In genomic region chr7:142886866-142887265, GRCh38 we compare ENCODE assay signal across 25 cellular contexts. TPM values are rescaled to one million over a fixed set of nuclear protein-coding genes. Genes with fewer than 3 reads are reported as not detected.
"Had no signal": no experiment of that assay in that cellular context is flagged by ENCODE, and none has a peak within 500 bp of the region (broad histone marks: within the 10 kb centered on the region; RNA-seq: fewer than 3 reads in every experiment).

No MANE protein-coding gene starts in this region.

- ATAC-seq: activated CD8-positive, alpha-beta memory T cell treated with anti-CD3 and anti-CD28 coated beads, Interleukin-2, amount 10 ng/mL, durations not matched to agents 7 days and 5 days; activated naive CD8-positive, alpha-beta T cell treated with anti-CD3 and anti-CD28 coated beads, Interleukin-2, amount 50 U/mL, for 24 hours; heart right ventricle; natural killer cell treated with Interleukin-12 subunit alpha and Interleukin-12 subunit beta and Interleukin-15 and Interleukin-18, amount 100 ng/mL, for 72 hours; T-helper 17 cell had no signal

- H3K4me3 ChIP-seq: heart right ventricle, tibial artery, vagina had no signal

- H3K36me3 ChIP-seq: brain microvascular endothelial cell, heart right ventricle, tibial artery, vagina, WERI-Rb-1 had no signal

- H3K4me1 ChIP-seq: heart right ventricle had no signal

- H3K27ac Mint-ChIP-seq: activated CD4-positive, alpha-beta memory T cell treated with anti-CD3 and anti-CD28 coated beads, Interleukin-2, amount 10 ng/mL, durations not matched to agents 7 days and 5 days; activated CD8-positive, alpha-beta memory T cell treated with anti-CD3 and anti-CD28 coated beads, Interleukin-2, amount 10 ng/mL, durations not matched to agents 7 days and 5 days; activated naive CD4-positive, alpha-beta T cell treated with anti-CD3 and anti-CD28 coated beads, Interleukin-2, amount 10 ng/mL, durations not matched to agents 7 days and 5 days; activated naive CD8-positive, alpha-beta T cell treated with anti-CD3 and anti-CD28 coated beads, Interleukin-2, amount 50 U/mL, for 24 hours; activated T-helper 2 cell treated with anti-CD3 and anti-CD28 coated beads, Interferon-gamma antibody, Interleukin-2, Interleukin-4, amounts not matched to agents 10 μg/mL and 5 μg/mL and 100 μg/mL, durations not matched to agents 14 hours and 24 hours and 36 hours; immature natural killer cell; natural killer cell treated with Interleukin-12 subunit alpha and Interleukin-12 subunit beta and Interleukin-15 and Interleukin-18, amount 100 ng/mL, for 72 hours; T-helper 17 cell had no signal

- H3K27ac ChIP-seq: brain microvascular endothelial cell, heart right ventricle, tibial artery, vagina, WERI-Rb-1 had no signal

- H3K9me3 ChIP-seq: heart right ventricle, tibial artery, vagina had no signal

- DNase-seq: activated CD4-positive, alpha-beta memory T cell treated with anti-CD3 and anti-CD28 coated beads, Interleukin-2, amount 10 ng/mL, durations not matched to agents 7 days and 5 days; activated CD4-positive, alpha-beta T cell treated with anti-CD3 and anti-CD28 coated beads for 48 hours; activated CD8-positive, alpha-beta memory T cell treated with anti-CD3 and anti-CD28 coated beads, Interleukin-2, amount 10 ng/mL, durations not matched to agents 7 days and 5 days; activated naive CD4-positive, alpha-beta T cell treated with anti-CD3 and anti-CD28 coated beads, Interleukin-2, amount 10 ng/mL, durations not matched to agents 7 days and 5 days; activated naive CD8-positive, alpha-beta T cell treated with anti-CD3 and anti-CD28 coated beads, Interleukin-2, amount 50 U/mL, for 24 hours; activated T-cell treated with anti-CD3 and anti-CD28 coated beads, Interleukin-2, amount 50 U/mL, for 1 hour; anterior cingulate cortex; brain microvascular endothelial cell; cortex of kidney; heart right ventricle; immature natural killer cell; stimulated activated CD4-positive, alpha-beta T cell treated with anti-CD3 and anti-CD28 coated beads, Interleukin-12 subunit alpha, Interleukin-12 subunit beta, amount 100 ng/mL, for 4 hours; stimulated activated CD4-positive, alpha-beta T cell treated with anti-CD3 and anti-CD28 coated beads, Interleukin-1b, Interleukin-23, amount 100 ng/mL, for 48 hours; stimulated activated naive CD4-positive, alpha-beta T cell treated with Interleukin-2 at 50 U/mL for 16 hours; substantia nigra; T-helper 17 cell; WERI-Rb-1 had no signal

- H3K9me3 Mint-ChIP-seq: activated naive CD8-positive, alpha-beta T cell treated with anti-CD3 and anti-CD28 coated beads, Interleukin-2, amount 50 U/mL, for 24 hours; activated T-helper 2 cell treated with anti-CD3 and anti-CD28 coated beads, Interferon-gamma antibody, Interleukin-2, Interleukin-4, amounts not matched to agents 10 μg/mL and 5 μg/mL and 100 μg/mL, durations not matched to agents 14 hours and 24 hours and 36 hours; central memory CD8-positive, alpha-beta T cell; immature natural killer cell; natural killer cell treated with Interleukin-12 subunit alpha and Interleukin-12 subunit beta and Interleukin-15 and Interleukin-18, amount 100 ng/mL, for 72 hours had no signal

- H3K4me1 Mint-ChIP-seq: activated CD4-positive, alpha-beta memory T cell treated with anti-CD3 and anti-CD28 coated beads, Interleukin-2, amount 10 ng/mL, durations not matched to agents 7 days and 5 days; activated CD8-positive, alpha-beta memory T cell treated with anti-CD3 and anti-CD28 coated beads, Interleukin-2, amount 10 ng/mL, durations not matched to agents 7 days and 5 days; activated naive CD4-positive, alpha-beta T cell treated with anti-CD3 and anti-CD28 coated beads, Interleukin-2, amount 10 ng/mL, durations not matched to agents 7 days and 5 days; activated naive CD8-positive, alpha-beta T cell treated with anti-CD3 and anti-CD28 coated beads, Interleukin-2, amount 50 U/mL, for 24 hours; central memory CD8-positive, alpha-beta T cell; immature natural killer cell had no signal

- H3K27me3 ChIP-seq: vagina had no signal

- H3K36me3 Mint-ChIP-seq: activated CD8-positive, alpha-beta memory T cell treated with anti-CD3 and anti-CD28 coated beads, Interleukin-2, amount 10 ng/mL, durations not matched to agents 7 days and 5 days; activated naive CD4-positive, alpha-beta T cell treated with anti-CD3 and anti-CD28 coated beads, Interleukin-2, amount 10 ng/mL, durations not matched to agents 7 days and 5 days; immature natural killer cell; natural killer cell treated with Interleukin-12 subunit alpha and Interleukin-12 subunit beta and Interleukin-15 and Interleukin-18, amount 100 ng/mL, for 72 hours had no signal

- H3K4me3 Mint-ChIP-seq: activated CD4-positive, alpha-beta memory T cell treated with anti-CD3 and anti-CD28 coated beads, Interleukin-2, amount 10 ng/mL, durations not matched to agents 7 days and 5 days; activated CD8-positive, alpha-beta memory T cell treated with anti-CD3 and anti-CD28 coated beads, Interleukin-2, amount 10 ng/mL, durations not matched to agents 7 days and 5 days; activated naive CD4-positive, alpha-beta T cell treated with anti-CD3 and anti-CD28 coated beads, Interleukin-2, amount 10 ng/mL, durations not matched to agents 7 days and 5 days; activated naive CD8-positive, alpha-beta T cell treated with anti-CD3 and anti-CD28 coated beads, Interleukin-2, amount 50 U/mL, for 24 hours; central memory CD8-positive, alpha-beta T cell; immature natural killer cell; natural killer cell treated with Interleukin-12 subunit alpha and Interleukin-12 subunit beta and Interleukin-15 and Interleukin-18, amount 100 ng/mL, for 72 hours; T-helper 17 cell had no signal

RNA-seq across cellular contexts. Expression of gene TRPV6, which starts 1.3 kb away (rescaled TPM):
- total RNA-seq: activated CD4-positive, alpha-beta memory T cell treated with anti-CD3 and anti-CD28 coated beads, Interleukin-2, amount 10 ng/mL, durations not matched to agents 7 days and 5 days; activated CD8-positive, alpha-beta memory T cell treated with anti-CD3 and anti-CD28 coated beads, Interleukin-2, amount 10 ng/mL, durations not matched to agents 7 days and 5 days; activated T-helper 2 cell treated with anti-CD3 and anti-CD28 coated beads, Interferon-gamma antibody, Interleukin-2, Interleukin-4, amounts not matched to agents 10 μg/mL and 5 μg/mL and 100 μg/mL, durations not matched to agents 14 hours and 24 hours and 36 hours; heart right ventricle; natural killer cell treated with Interleukin-12 subunit alpha and Interleukin-12 subunit beta and Interleukin-15 and Interleukin-18, amount 100 ng/mL, for 72 hours; T-helper 17 cell had no signal
- polyA plus RNA-seq: immature natural killer cell had no signal

RNA-seq across cellular contexts. Expression of gene TRPV5, which starts 46.7 kb away (rescaled TPM):
- total RNA-seq: activated CD4-positive, alpha-beta memory T cell treated with anti-CD3 and anti-CD28 coated beads, Interleukin-2, amount 10 ng/mL, durations not matched to agents 7 days and 5 days; activated CD8-positive, alpha-beta memory T cell treated with anti-CD3 and anti-CD28 coated beads, Interleukin-2, amount 10 ng/mL, durations not matched to agents 7 days and 5 days; activated T-helper 2 cell treated with anti-CD3 and anti-CD28 coated beads, Interferon-gamma antibody, Interleukin-2, Interleukin-4, amounts not matched to agents 10 μg/mL and 5 μg/mL and 100 μg/mL, durations not matched to agents 14 hours and 24 hours and 36 hours; heart right ventricle; lower leg skin; natural killer cell treated with Interleukin-12 subunit alpha and Interleukin-12 subunit beta and Interleukin-15 and Interleukin-18, amount 100 ng/mL, for 72 hours; renal cortical epithelial cell; T-helper 17 cell; vagina had no signal
- polyA plus RNA-seq: esophagus, heart right ventricle, immature natural killer cell had no signal

RNA-seq across cellular contexts. Expression of gene LLCFC1, which starts 52.4 kb away (rescaled TPM):
- total RNA-seq: activated CD4-positive, alpha-beta memory T cell treated with anti-CD3 and anti-CD28 coated beads, Interleukin-2, amount 10 ng/mL, durations not matched to agents 7 days and 5 days; activated CD8-positive, alpha-beta memory T cell treated with anti-CD3 and anti-CD28 coated beads, Interleukin-2, amount 10 ng/mL, durations not matched to agents 7 days and 5 days; activated T-helper 2 cell treated with anti-CD3 and anti-CD28 coated beads, Interferon-gamma antibody, Interleukin-2, Interleukin-4, amounts not matched to agents 10 μg/mL and 5 μg/mL and 100 μg/mL, durations not matched to agents 14 hours and 24 hours and 36 hours; heart right ventricle; lower leg skin; natural killer cell treated with Interleukin-12 subunit alpha and Interleukin-12 subunit beta and Interleukin-15 and Interleukin-18, amount 100 ng/mL, for 72 hours; renal cortical epithelial cell; T-helper 17 cell; vagina had no signal
- polyA plus RNA-seq: esophagus, heart right ventricle, immature natural killer cell had no signal
